8 cellular contexts compared by ENCODE assay signal in the genomic region with DNA sequence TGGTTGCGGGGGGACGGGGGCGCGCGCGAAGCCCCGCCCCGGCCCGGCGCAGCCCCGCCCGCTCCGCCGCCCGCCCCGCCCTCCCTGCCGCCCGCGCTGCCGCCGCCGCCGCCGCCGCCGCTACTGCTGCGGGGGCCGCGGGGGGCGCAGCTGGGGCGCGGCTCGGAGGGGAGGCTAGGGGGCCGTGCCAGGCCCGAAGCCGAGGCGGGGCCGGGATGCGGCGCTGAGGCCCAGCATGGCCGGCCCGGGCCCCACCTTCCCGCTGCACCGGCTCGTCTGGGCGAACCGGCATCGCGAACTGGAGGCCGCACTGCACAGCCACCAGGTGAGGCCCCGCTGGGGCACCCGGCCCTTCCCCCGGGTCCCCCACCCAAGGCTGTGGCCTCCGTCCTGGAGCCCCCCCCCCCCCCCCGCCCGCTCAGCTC. TPM values are rescaled to one million over a fixed set of nuclear protein-coding genes. Genes with fewer than 3 reads are reported as not detected.
DNase-seq lines count a peak whose midpoint lies in the region; ATAC-seq and TF ChIP-seq lines count a peak whose summit lies in the region.

ANKRD13D (plus strand) TSS at position 78 of the 425 bp plus-strand sequence; CDS start at position 236, 158 bp downstream.

- H3K79me2 ChIP-seq in HCT116 (ENCODE audit: insufficient read depth, low read length): peaks cover 34% of the 10 kb centered on the region; the same call in 1 of the 2 replicates
- H3K79me2 ChIP-seq in SK-N-SH (ENCODE audit: insufficient read depth): peaks cover 48% of the 10 kb centered on the region

- POLR2A ChIA-PET in GM10248 (lab: Yijun Ruan, JAX): interaction anchor here (0.6 to 2.3 kb wide), 4 partner anchors 12 to 49 kb away, joined by 4 to 12 read pairs (median 6); partner anchors contain the start of gene GRK2
- POLR2A ChIA-PET in HCT116 (lab: Charles Lee): interaction anchor here (0.6 to 2.1 kb wide), 2 partner anchors 14 to 27 kb away, joined by 3 to 11 read pairs; partner anchors contain the start of gene SSH3
- POLR2A ChIA-PET in SK-N-SH (lab: Yijun Ruan, JAX): interaction anchor here (0.6 to 1.6 kb wide), 5 partner anchors 14 to 33 kb away, joined by 3 to 5 read pairs (median 4); partner anchors contain the start of gene SSH3

- peak within 1 kb of the TSS; percentile 100 for H3K27ac ChIP-seq in HCT116 (ENCODE audit: low read depth, low read length)
- peak within 1 kb of the TSS; percentile 91 to 98 for H3K27ac ChIP-seq in SK-N-SH (ENCODE audit: low read depth in 2 of 2, low read length in 1 of 2)

- no TSS peak for BruUV-seq in HCT116 (replicated peaks; lab: Mats Ljungman, UMichigan)

- intact Hi-C loops in HCT116 (cut with micrococcal nuclease): no loop called here

- H4K20me1 ChIP-seq in HCT116 (ENCODE audit: insufficient read depth) (no peaks in the 10 kb centered on the region), SK-N-SH (ENCODE audit: insufficient read depth) (no peaks in the 10 kb centered on the region)

- H3F3A ChIP-seq in SK-N-SH (replicated peaks; ENCODE audit: insufficient read depth): peaks cover 18% of the 10 kb centered on the region

- no peak for TF ChIP-seq EP300 in SK-N-SH (IDR thresholded peaks at IDR 0.05; ENCODE audit: borderline replicate concordance in 1 of 2, low read depth in 1 of 2, low read length in 1 of 2)

- H3K4me1 ChIP-seq in HCT116 (ENCODE audit: control insufficient read depth in 1 of 2, insufficient read depth in 2 of 2, low read length in 2 of 2): peaks cover 13 to 29% of the 10 kb centered on the region in 2 experiments
- peaks cover 12 to 30% of the 10 kb centered on the region in 2 experiments; a peak in 3 of 4 replicates for H3K4me1 ChIP-seq in SK-N-SH (ENCODE audit: control insufficient read depth in 1 of 2, insufficient read depth in 2 of 2, low read depth in 1 of 2, low read length in 1 of 2)

- CTCF ChIA-PET in GM10248 (lab: Yijun Ruan, JAX) (interaction anchor here (1.0 to 3.9 kb wide), 12 partner anchors 10 to 93 kb away, joined by 3 to 23 read pairs (median 7); no protein-coding TSS in a partner anchor), HCT116 (lab: Charles Lee) (interaction anchor here (1.2 to 1.6 kb wide), 3 partner anchors 14 to 62 kb away, joined by 4 to 5 read pairs (median 5); partner anchors contain the start of gene SSH3), SK-N-SH (lab: Yijun Ruan, JAX) (interaction anchor here (0.7 to 4.4 kb wide), 19 partner anchors 10 to 207 kb away, joined by 3 to 37 read pairs (median 5); partner anchors contain the start of gene POLD4)

- H3K9ac ChIP-seq in HCT116 (ENCODE audit: low read length): peak within 1 kb of the TSS; percentile 93
- peak within 1 kb of the TSS; percentile 86 for H3K9ac ChIP-seq in SK-N-SH

- H3K4me3 ChIP-seq in HCT116 (replicated peaks in 1 of 2; ENCODE audit: low read depth in 1 of 2, low read length in 2 of 2): peak within 1 kb of the TSS; percentile 79 to 91
- H3K4me3 ChIP-seq in SK-N-SH (ENCODE audit: low read depth in 2 of 2, low read length in 1 of 2): peak within 1 kb of the TSS; percentile 65 to 87
- H3K4me3 ChIP-seq in fibroblast of mammary gland (ENCODE audit: control insufficient read depth, low read depth, low read length): peak within 1 kb of the TSS; percentile 72

- TF ChIP-seq CTCF in GM10248 (IDR thresholded peaks at IDR 0.05; ENCODE audit: control extremely low read depth, extremely low read depth, low read depth, missing control alignments) (peak; percentile 21), HCT116 (IDR thresholded peaks at IDR 0.05 in 2 of 3, conservative IDR thresholded peaks at IDR 0.05 in 1 of 3; ENCODE audit: borderline replicate concordance in 1 of 3, insufficient read depth in 1 of 3, low read depth in 2 of 3, low read length in 2 of 3) (no peak), SK-N-SH (IDR thresholded peaks at IDR 0.05) (no peak), fibroblast of mammary gland (conservative IDR thresholded peaks at IDR 0.05; ENCODE audit: control insufficient read depth, insufficient read depth, low read depth, low read length) (no peak), omental fat pad (IDR thresholded peaks at IDR 0.05) (no peak)

- DNase-seq in GM10248 (ENCODE audit: extremely low spot score) (peak; percentile 90), HCT116 (ENCODE audit: low read depth, low spot score) (no peak), SK-N-SH (no peak), fibroblast of mammary gland (ENCODE audit: low read depth) (no peak), omental fat pad (ENCODE audit: low spot score) (no peak), left lobe of liver (ENCODE audit: low spot score) (no peak)
- DNase-seq in effector CD4-positive, alpha-beta T cell: no peak

- H3K9me2 ChIP-seq in HCT116 (ENCODE audit: insufficient read depth) (no peaks in the 10 kb centered on the region), SK-N-SH (no peaks in the 10 kb centered on the region)

- no peak for TF ChIP-seq RAD21 in HCT116 (IDR thresholded peaks at IDR 0.05; ENCODE audit: low read depth)
- TF ChIP-seq RAD21 in SK-N-SH (IDR thresholded peaks at IDR 0.05; ENCODE audit: low read length): no peak

- WGBS in SK-N-SH (ENCODE audit: low lambda C conversion rate): 0% methylated on average over 4 of the region's 56 CpGs

- H3K27me3 ChIP-seq in HCT116 (ENCODE audit: insufficient read depth, low read length) (no peaks in the 10 kb centered on the region), SK-N-SH (ENCODE audit: insufficient read depth) (no peaks in the 10 kb centered on the region)

- H3K36me3 ChIP-seq in HCT116 (ENCODE audit: control insufficient read depth in 1 of 2, insufficient read depth in 2 of 2, low read length in 2 of 2) (peaks cover 9 to 38% of the 10 kb centered on the region in 2 experiments; a peak in 2 of 4 replicates), SK-N-SH (replicated peaks in 1 of 2; ENCODE audit: control insufficient read depth in 1 of 2, insufficient read depth in 2 of 2, low read length in 1 of 2) (peaks cover 18 to 36% of the 10 kb centered on the region in 2 experiments)

- TF ChIP-seq POLR2A in HCT116 (IDR thresholded peaks at IDR 0.05; ENCODE audit: borderline replicate concordance, extremely low read depth, insufficient read depth, insufficient read length): no peak

- peak; percentile 58 for ATAC-seq in HCT116
- ATAC-seq in omental fat pad (ENCODE audit: low FRiP score): peak; percentile 78
- ATAC-seq in GM18861 (IDR thresholded peaks at IDR 0.05; ENCODE audit: unreplicated experiment): no peak
- no peak for ATAC-seq in left lobe of liver

- RAD21 ChIA-PET in HCT116 (lab: Charles Lee; ENCODE audit: low non-redundant PET in 1 of 2, low total read pairs in 2 of 2, uncharacterized antibody in 2 of 2, unreplicated experiment in 2 of 2): no interaction called here

- H3K4me2 ChIP-seq in HCT116 (ENCODE audit: low read length): peak within 1 kb of the TSS; percentile 98
- peak within 1 kb of the TSS; percentile 99 for H3K4me2 ChIP-seq in SK-N-SH

- H3K9me3 ChIP-seq in HCT116 (ENCODE audit: control insufficient read depth in 1 of 2, insufficient read depth in 1 of 2, low read depth in 1 of 2, low read length in 2 of 2) (no peaks in the 10 kb centered on the region), SK-N-SH (no peaks in the 10 kb centered on the region)

- H2AFZ ChIP-seq in HCT116 (ENCODE audit: low read depth, low read length, poor library complexity, severe bottlenecking) (no peak within 1 kb of the TSS), SK-N-SH (ENCODE audit: low read depth) (peak within 1 kb of the TSS; percentile 62; the same call in 1 of the 2 replicates)

TF ChIP-seq in HCT116, 20 proteins besides CTCF, POLR2A, EP300 and RAD21:
- TF ChIP-seq ELF1 (IDR thresholded peaks at IDR 0.05; ENCODE audit: borderline replicate concordance, low read depth) (no peak), JUND (IDR thresholded peaks at IDR 0.05) (no peak), TCF7L2 (IDR thresholded peaks at IDR 0.05; ENCODE audit: borderline replicate concordance, extremely low read depth, insufficient read depth, insufficient read length) (no peak), YY1 (IDR thresholded peaks at IDR 0.05; ENCODE audit: extremely low read depth, insufficient replicate concordance, low read depth, low read length) (no peak)

TF ChIP-seq in SK-N-SH, 30 proteins besides CTCF, POLR2A, EP300 and RAD21 (continues in another document):
- TF ChIP-seq USF1 (IDR thresholded peaks at IDR 0.05; ENCODE audit: borderline replicate concordance, low read depth) (no peak), USF2 (IDR thresholded peaks at IDR 0.05; ENCODE audit: borderline replicate concordance, low read depth, low read length) (no peak), MEF2A (IDR thresholded peaks at IDR 0.05; ENCODE audit: borderline replicate concordance, low read depth) (no peak), SIN3A (IDR thresholded peaks at IDR 0.05; ENCODE audit: borderline replicate concordance, low read depth, low read length) (no peak), FOXM1 (IDR thresholded peaks at IDR 0.05; ENCODE audit: low read depth) (no peak), CHD2 (IDR thresholded peaks at IDR 0.05; ENCODE audit: low read length, partially characterized antibody) (no peak), FOSL2 (IDR thresholded peaks at IDR 0.05; ENCODE audit: borderline replicate concordance, low read depth) (no peak), JUND (IDR thresholded peaks at IDR 0.05) (no peak)

RNA-seq across cellular contexts. Expression of gene ANKRD13D, which starts in this region (rescaled TPM):
- total RNA-seq in HCT116 (2021; ENCODE audit: unreplicated experiment): 61.1 TPM
- polyA plus RNA-seq in HCT116 (2012): 31.8 and 36.8 TPM in 2 replicates
- 50.2 and 51.4 TPM in 2 replicates for polyA plus RNA-seq in SK-N-SH (2012; rRNA removed)
- polyA plus RNA-seq in SK-N-SH (2012; cell fraction: cytosol; rRNA removed): 17.8 and 26.1 TPM in 2 replicates
- 163 and 206 TPM in 2 replicates for polyA plus RNA-seq in SK-N-SH (2012; cell fraction: nucleus; rRNA removed)
- 10 to 100 TPM; 18.6 to 78.2 (median 28.6) TPM for total RNA-seq in omental fat pad
- 9.8 TPM for total RNA-seq in left lobe of liver

Comparison
In these comparisons a context has a peak if more than half of its experiments do, and no peak if none do; other contexts are left out.
1. ATAC-seq: peak in HCT116 (single experiment) and omental fat pad (single experiment); none in GM18861 (single experiment) and left lobe of liver (single experiment).
2. Peak in every context shown above with its lines, with median percentiles within 50 percentile points of each other: H3K4me3 ChIP-seq.